ENCODE assay signal across 8 cellular contexts in genomic region chr1:81799939-81800740, GRCh38. TPM values are rescaled to one million over a fixed set of nuclear protein-coding genes. Genes with fewer than 3 reads are reported as not detected.
DNase-seq lines count a peak whose midpoint lies in the region; ATAC-seq lines count a peak whose summit lies in the region.

No MANE protein-coding gene starts in this region.

- no CpG with 5 or more reads among the region's 49 CpGs for WGBS in neuronal stem cell (ENCODE audit: extremely low coverage in 2 of 2, insufficient read length in 2 of 2, insufficient replicate concordance in 1 of 2), 2 donors

- H3K27me3 Mint-ChIP-seq in activated naive CD8-positive, alpha-beta T cell, result peaks cover 17% of the 10 kb centered on the region
- peaks cover 49% of the 10 kb centered on the region for H3K27me3 Mint-ChIP-seq in activated naive CD8-positive, alpha-beta T cell treated with anti-CD3 and anti-CD28 coated beads, Interleukin-2, amount 50 U/mL, for 24 hours

- H3K9ac ChIP-seq in SK-N-MC (ENCODE audit: insufficient read length) (peak overlapping the region; percentile 15), neuronal stem cell (ENCODE audit: low read depth, low read length, poor library complexity) (no peak overlapping the region)

- H2BK120ac ChIP-seq in neuronal stem cell (ENCODE audit: low read depth, low read length), result peak overlapping the region; percentile 74

- no peak overlapping the region for H2BK15ac ChIP-seq in neuronal stem cell (ENCODE audit: low read length)

- peaks cover 0 to 16% of the 10 kb centered on the region in 2 donors for H3K4me1 ChIP-seq in neuronal stem cell (ENCODE audit: control insufficient read depth in 2 of 2, insufficient read depth in 1 of 2, low read depth in 1 of 2, low read length in 2 of 2)

- peaks cover 6% of the 10 kb centered on the region for H3K4me1 Mint-ChIP-seq in activated naive CD8-positive, alpha-beta T cell (ENCODE audit: low read depth)
- peaks cover 6% of the 10 kb centered on the region for H3K4me1 Mint-ChIP-seq in activated naive CD8-positive, alpha-beta T cell treated with anti-CD3 and anti-CD28 coated beads, Interleukin-2, amount 50 U/mL, for 24 hours

- no peak overlapping the region for H2AK5ac ChIP-seq in neuronal stem cell (ENCODE audit: low read depth, low read length)

- H3K4me3 Mint-ChIP-seq in activated naive CD8-positive, alpha-beta T cell, result peak overlapping the region; percentile 20
- H3K4me3 Mint-ChIP-seq in activated naive CD8-positive, alpha-beta T cell treated with anti-CD3 and anti-CD28 coated beads, Interleukin-2, amount 50 U/mL, for 24 hours, result no peak overlapping the region

- peak overlapping the region; percentile 65 for H3K4me2 ChIP-seq in neuronal stem cell (ENCODE audit: insufficient read depth, low read length, poor library complexity, severe bottlenecking)

- H3K4me3 ChIP-seq in SK-N-MC (peak overlapping the region; percentile 81), neuronal stem cell (ENCODE audit: low read length in 2 of 2) (peak overlapping the region; percentile 92 to 97)

- no peak for DNase-seq in activated naive CD8-positive, alpha-beta T cell treated with anti-CD3 and anti-CD28 coated beads, Interleukin-2, amount 50 U/mL, for 24 hours
- DNase-seq in SK-N-MC (ENCODE audit: low read depth, low spot score) (no peak), fibroblast of the conjunctiva (ENCODE audit: low read depth) (peak; percentile 41), neuronal stem cell (ENCODE audit: low spot score) (peak; percentile 90)

- ATAC-seq in activated naive CD8-positive, alpha-beta T cell treated with anti-CD3 and anti-CD28 coated beads, Interleukin-2, amount 50 U/mL, for 24 hours, result no peak
- ATAC-seq in HG02763 (IDR thresholded peaks at IDR 0.05; ENCODE audit: unreplicated experiment) (no peak), GM18498 (IDR thresholded peaks at IDR 0.05; ENCODE audit: unreplicated experiment) (no peak), GM18907 (IDR thresholded peaks at IDR 0.05; ENCODE audit: unreplicated experiment) (no peak)

- H3K27ac Mint-ChIP-seq in activated naive CD8-positive, alpha-beta T cell, result no peak overlapping the region
- H3K27ac Mint-ChIP-seq in activated naive CD8-positive, alpha-beta T cell treated with anti-CD3 and anti-CD28 coated beads, Interleukin-2, amount 50 U/mL, for 24 hours, result no peak overlapping the region

- no peaks in the 10 kb centered on the region for H3K36me3 Mint-ChIP-seq in activated naive CD8-positive, alpha-beta T cell
- no peaks in the 10 kb centered on the region for H3K36me3 Mint-ChIP-seq in activated naive CD8-positive, alpha-beta T cell treated with anti-CD3 and anti-CD28 coated beads, Interleukin-2, amount 50 U/mL, for 24 hours (ENCODE audit: low read depth)

- H2BK5ac ChIP-seq in neuronal stem cell (ENCODE audit: low read length), result no peak overlapping the region

- H2BK12ac ChIP-seq in neuronal stem cell (ENCODE audit: low read length), result no peak overlapping the region

- H2AFZ ChIP-seq in neuronal stem cell (ENCODE audit: low read length), result peak overlapping the region; percentile 85

- no peaks in the 10 kb centered on the region for H3K27me3 ChIP-seq in neuronal stem cell (ENCODE audit: control insufficient read depth in 3 of 3, insufficient read depth in 3 of 3, low read depth in 1 of 3, low read length in 3 of 3)

- H3K27ac ChIP-seq in SK-N-MC, result no peak overlapping the region
- peak overlapping the region; percentile 98 for H3K27ac ChIP-seq in neuronal stem cell (replicated peaks; ENCODE audit: low read length)

- no peak overlapping the region for H3K14ac ChIP-seq in neuronal stem cell (ENCODE audit: low read length)

- peaks cover 7% of the 10 kb centered on the region for H3K79me1 ChIP-seq in neuronal stem cell (ENCODE audit: low read depth, low read length)

- no peaks in the 10 kb centered on the region for H3K9me3 Mint-ChIP-seq in activated naive CD8-positive, alpha-beta T cell (ENCODE audit: low read depth)
- H3K9me3 Mint-ChIP-seq in activated naive CD8-positive, alpha-beta T cell treated with anti-CD3 and anti-CD28 coated beads, Interleukin-2, amount 50 U/mL, for 24 hours, result no peaks in the 10 kb centered on the region

- no peak overlapping the region for H4K91ac ChIP-seq in neuronal stem cell (ENCODE audit: low read depth, low read length, poor library complexity)

- H3K4ac ChIP-seq in neuronal stem cell (ENCODE audit: low read length), result no peak overlapping the region

- H3K36me3 ChIP-seq in SK-N-MC (ENCODE audit: insufficient read depth, low read length), result no peaks in the 10 kb centered on the region
- no peaks in the 10 kb centered on the region for H3K36me3 ChIP-seq in neuronal stem cell (replicated peaks in 1 of 2; ENCODE audit: control insufficient read depth in 2 of 2, insufficient read depth in 2 of 2, low read length in 2 of 2)

- no peaks in the 10 kb centered on the region for H3K9me3 ChIP-seq in SK-N-MC (ENCODE audit: low read depth, low read length)
- no peaks in the 10 kb centered on the region for H3K9me3 ChIP-seq in neuronal stem cell (replicated peaks in 1 of 2; ENCODE audit: control insufficient read depth in 2 of 2, insufficient read depth in 1 of 2, low read depth in 1 of 2, low read length in 2 of 2)

- no peak overlapping the region for H3K23ac ChIP-seq in neuronal stem cell (ENCODE audit: low read depth, low read length, poor library complexity)

- H4K8ac ChIP-seq in neuronal stem cell (ENCODE audit: low read depth, low read length), result no peak overlapping the region

- peak overlapping the region; percentile 93 for H3K18ac ChIP-seq in neuronal stem cell (ENCODE audit: low read length)

RNA-seq across cellular contexts. Expression of gene ADGRL2, which starts 0.6 kb away (rescaled TPM):
- 98.5 TPM for polyA plus RNA-seq in neuronal stem cell (2013, experiment 1 of 2)
- polyA plus RNA-seq in neuronal stem cell (2013, experiment 2 of 2), result 102 TPM

Comparison
In these comparisons a context has a peak if more than half of its experiments do, and no peak if none do; other contexts are left out.
1. DNase-seq: peak in fibroblast of the conjunctiva (single experiment) and neuronal stem cell (single experiment); none in activated naive CD8-positive, alpha-beta T cell treated with anti-CD3 and anti-CD28 coated beads, Interleukin-2, amount 50 U/mL, for 24 hours (single experiment) and SK-N-MC (single experiment).